Comparison of ENCODE assay signal across 1 cellular context in the genomic region with DNA sequence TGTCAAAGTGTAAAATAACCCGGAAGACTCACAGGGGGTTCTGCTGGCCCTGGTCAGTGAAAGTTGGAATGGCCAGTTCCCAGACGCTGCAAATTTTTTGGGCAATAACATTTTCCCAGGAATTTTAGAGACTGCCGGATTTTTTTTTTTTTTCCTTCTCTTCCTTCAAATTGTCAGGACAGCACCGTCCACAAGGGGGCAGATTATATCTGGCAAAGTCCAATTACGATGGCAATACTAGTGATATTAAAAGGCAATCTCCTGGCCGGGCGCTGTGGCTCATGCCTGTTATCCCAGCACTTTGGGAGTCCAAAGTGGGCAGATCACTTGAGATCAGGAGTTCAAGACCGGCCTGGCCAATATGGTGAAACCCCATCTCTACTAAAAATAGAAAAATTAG.
TF ChIP-seq lines count a peak whose summit lies in the region.

No MANE protein-coding gene starts in this region.

TF ChIP-seq in GM23338, 12 proteins besides CTCF, POLR2A, EP300 and RAD21 (continued from another document):
- TF ChIP-seq, protein P1, sequence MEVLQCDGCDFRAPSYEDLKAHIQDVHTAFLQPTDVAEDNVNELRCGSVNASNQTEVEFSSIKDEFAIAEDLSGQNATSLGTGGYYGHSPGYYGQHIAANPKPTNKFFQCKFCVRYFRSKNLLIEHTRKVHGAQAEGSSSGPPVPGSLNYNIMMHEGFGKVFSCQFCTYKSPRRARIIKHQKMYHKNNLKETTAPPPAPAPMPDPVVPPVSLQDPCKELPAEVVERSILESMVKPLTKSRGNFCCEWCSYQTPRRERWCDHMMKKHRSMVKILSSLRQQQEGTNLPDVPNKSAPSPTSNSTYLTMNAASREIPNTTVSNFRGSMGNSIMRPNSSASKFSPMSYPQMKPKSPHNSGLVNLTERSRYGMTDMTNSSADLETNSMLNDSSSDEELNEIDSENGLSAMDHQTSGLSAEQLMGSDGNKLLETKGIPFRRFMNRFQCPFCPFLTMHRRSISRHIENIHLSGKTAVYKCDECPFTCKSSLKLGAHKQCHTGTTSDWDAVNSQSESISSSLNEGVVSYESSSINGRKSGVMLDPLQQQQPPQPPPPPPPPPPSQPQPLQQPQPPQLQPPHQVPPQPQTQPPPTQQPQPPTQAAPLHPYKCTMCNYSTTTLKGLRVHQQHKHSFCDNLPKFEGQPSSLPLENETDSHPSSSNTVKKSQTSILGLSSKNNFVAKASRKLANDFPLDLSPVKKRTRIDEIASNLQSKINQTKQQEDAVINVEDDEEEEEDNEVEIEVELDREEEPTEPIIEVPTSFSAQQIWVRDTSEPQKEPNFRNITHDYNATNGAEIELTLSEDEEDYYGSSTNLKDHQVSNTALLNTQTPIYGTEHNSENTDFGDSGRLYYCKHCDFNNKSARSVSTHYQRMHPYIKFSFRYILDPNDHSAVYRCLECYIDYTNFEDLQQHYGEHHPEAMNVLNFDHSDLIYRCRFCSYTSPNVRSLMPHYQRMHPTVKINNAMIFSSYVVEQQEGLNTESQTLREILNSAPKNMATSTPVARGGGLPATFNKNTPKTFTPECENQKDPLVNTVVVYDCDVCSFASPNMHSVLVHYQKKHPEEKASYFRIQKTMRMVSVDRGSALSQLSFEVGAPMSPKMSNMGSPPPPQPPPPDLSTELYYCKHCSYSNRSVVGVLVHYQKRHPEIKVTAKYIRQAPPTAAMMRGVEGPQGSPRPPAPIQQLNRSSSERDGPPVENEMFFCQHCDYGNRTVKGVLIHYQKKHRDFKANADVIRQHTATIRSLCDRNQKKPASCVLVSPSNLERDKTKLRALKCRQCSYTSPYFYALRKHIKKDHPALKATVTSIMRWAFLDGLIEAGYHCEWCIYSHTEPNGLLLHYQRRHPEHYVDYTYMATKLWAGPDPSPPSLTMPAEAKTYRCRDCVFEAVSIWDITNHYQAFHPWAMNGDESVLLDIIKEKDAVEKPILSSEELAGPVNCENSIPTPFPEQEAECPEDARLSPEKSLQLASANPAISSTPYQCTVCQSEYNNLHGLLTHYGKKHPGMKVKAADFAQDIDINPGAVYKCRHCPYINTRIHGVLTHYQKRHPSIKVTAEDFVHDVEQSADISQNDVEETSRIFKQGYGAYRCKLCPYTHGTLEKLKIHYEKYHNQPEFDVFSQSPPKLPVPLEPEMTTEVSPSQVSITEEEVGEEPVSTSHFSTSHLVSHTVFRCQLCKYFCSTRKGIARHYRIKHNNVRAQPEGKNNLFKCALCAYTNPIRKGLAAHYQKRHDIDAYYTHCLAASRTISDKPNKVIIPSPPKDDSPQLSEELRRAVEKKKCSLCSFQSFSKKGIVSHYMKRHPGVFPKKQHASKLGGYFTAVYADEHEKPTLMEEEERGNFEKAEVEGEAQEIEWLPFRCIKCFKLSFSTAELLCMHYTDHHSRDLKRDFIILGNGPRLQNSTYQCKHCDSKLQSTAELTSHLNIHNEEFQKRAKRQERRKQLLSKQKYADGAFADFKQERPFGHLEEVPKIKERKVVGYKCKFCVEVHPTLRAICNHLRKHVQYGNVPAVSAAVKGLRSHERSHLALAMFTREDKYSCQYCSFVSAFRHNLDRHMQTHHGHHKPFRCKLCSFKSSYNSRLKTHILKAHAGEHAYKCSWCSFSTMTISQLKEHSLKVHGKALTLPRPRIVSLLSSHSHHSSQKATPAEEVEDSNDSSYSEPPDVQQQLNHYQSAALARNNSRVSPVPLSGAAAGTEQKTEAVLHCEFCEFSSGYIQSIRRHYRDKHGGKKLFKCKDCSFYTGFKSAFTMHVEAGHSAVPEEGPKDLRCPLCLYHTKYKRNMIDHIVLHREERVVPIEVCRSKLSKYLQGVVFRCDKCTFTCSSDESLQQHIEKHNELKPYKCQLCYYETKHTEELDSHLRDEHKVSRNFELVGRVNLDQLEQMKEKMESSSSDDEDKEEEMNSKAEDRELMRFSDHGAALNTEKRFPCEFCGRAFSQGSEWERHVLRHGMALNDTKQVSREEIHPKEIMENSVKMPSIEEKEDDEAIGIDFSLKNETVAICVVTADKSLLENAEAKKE (CRISPR knock-in tag; IDR thresholded peaks at IDR 0.05): no peak
- no peak for TF ChIP-seq NANOG (IDR thresholded peaks at IDR 0.05; ENCODE audit: borderline replicate concordance)
- no peak for TF ChIP-seq EZH2phosphoT487 (IDR thresholded peaks at IDR 0.05; ENCODE audit: unreplicated experiment)
- no peak for TF ChIP-seq JUNB (IDR thresholded peaks at IDR 0.05; ENCODE audit: unreplicated experiment)
- TF ChIP-seq ZNF114 (CRISPR knock-in tag; IDR thresholded peaks at IDR 0.05): no peak
- no peak for TF ChIP-seq POLR2AphosphoS5 (IDR thresholded peaks at IDR 0.05; ENCODE audit: low read depth)
- no peak for TF ChIP-seq ZNF331 (CRISPR knock-in tag; IDR thresholded peaks at IDR 0.05; ENCODE audit: low read depth)
- TF ChIP-seq CREB1 (CRISPR knock-in tag; IDR thresholded peaks at IDR 0.05; ENCODE audit: low read depth): no peak
- TF ChIP-seq, protein P2, sequence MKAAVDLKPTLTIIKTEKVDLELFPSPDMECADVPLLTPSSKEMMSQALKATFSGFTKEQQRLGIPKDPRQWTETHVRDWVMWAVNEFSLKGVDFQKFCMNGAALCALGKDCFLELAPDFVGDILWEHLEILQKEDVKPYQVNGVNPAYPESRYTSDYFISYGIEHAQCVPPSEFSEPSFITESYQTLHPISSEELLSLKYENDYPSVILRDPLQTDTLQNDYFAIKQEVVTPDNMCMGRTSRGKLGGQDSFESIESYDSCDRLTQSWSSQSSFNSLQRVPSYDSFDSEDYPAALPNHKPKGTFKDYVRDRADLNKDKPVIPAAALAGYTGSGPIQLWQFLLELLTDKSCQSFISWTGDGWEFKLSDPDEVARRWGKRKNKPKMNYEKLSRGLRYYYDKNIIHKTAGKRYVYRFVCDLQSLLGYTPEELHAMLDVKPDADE (IDR thresholded peaks at IDR 0.05): no peak
